ENCODE assay signal across 11 cellular contexts in the genomic region with DNA sequence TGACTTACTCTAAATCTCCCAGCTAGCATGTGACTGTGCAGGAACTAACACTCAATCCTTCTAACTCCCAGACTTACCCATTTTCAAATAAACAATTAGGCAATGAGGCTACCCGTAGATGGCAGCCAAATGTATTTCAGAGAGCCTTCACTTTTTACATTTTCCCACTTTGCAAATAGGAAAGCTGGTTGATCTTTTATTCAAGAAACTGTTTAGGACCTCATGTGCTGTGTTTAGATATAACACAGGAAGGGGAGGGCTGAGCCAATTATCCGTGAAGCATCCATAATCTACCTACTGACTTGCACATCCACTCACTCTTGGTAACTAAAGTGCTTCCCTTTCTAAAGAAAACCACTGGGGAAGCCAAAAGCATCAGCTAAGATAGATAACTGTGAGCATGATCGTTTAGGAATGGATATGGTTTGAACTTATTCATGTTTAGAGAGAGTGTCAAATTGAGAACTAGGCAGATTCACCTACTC. TPM values are rescaled to one million over a fixed set of nuclear protein-coding genes. Genes with fewer than 3 reads are reported as not detected.
DNase-seq lines count a peak whose midpoint lies in the region; ATAC-seq, FAIRE-seq and TF ChIP-seq lines count a peak whose summit lies in the region.
"Had no signal": no experiment of that assay in that cellular context is flagged by ENCODE, and none has a peak within 500 bp of the region (broad histone marks: within the 10 kb centered on the region; RNA-seq: fewer than 3 reads in every experiment).

No MANE protein-coding gene starts in this region.

- H3K36me3 Mint-ChIP-seq in activated T-cell treated with anti-CD3 and anti-CD28 coated beads, Interleukin-2, amount 50 U/mL, for 72 hours (ENCODE audit: insufficient read depth in 2 of 2): peaks cover 0 to 8% of the 10 kb centered on the region in 2 donors
- H3K36me3 Mint-ChIP-seq in activated T-helper 17 cell treated with anti-CD3 and anti-CD28 coated beads, Interleukin-2, amount 50 U/mL, for 72 hours (ENCODE audit: low read depth): peaks cover 13% of the 10 kb centered on the region
- H3K36me3 Mint-ChIP-seq in WTC11: no peaks in the 10 kb centered on the region

- CTCF ChIA-PET in WTC11 (lab: Charles Lee): interaction anchor here (1.0 kb wide), 1 partner anchor 14 kb away, joined by 3 read pairs; no protein-coding TSS in a partner anchor

- H3K27me3 ChIP-seq in suprapubic skin (no peaks in the 10 kb centered on the region), H7 (ENCODE audit: control insufficient read depth, insufficient read depth, low read length) (no peaks in the 10 kb centered on the region)

- TF ChIP-seq EP300 in suprapubic skin (IDR thresholded peaks at IDR 0.05): no peak

- no peak for DNase-seq in activated T-cell treated with anti-CD3 and anti-CD28 coated beads, Interleukin-2, amount 50 U/mL, for 72 hours
- no peak for DNase-seq in activated T-cell treated with anti-CD3 and anti-CD28 coated beads, Interleukin-2, amount 50 U/mL, for 48 hours
- DNase-seq in kidney glomerular epithelial cell (lab: John Stamatoyannopoulos, UW) (peak; percentile 29), suprapubic skin (ENCODE audit: low spot score in 2 of 2) (no peak), GM19239 (ENCODE audit: insufficient read length, low spot score) (no peak), H7 (no peak), WTC11 (ENCODE audit: low spot score) (no peak)
- DNase-seq: NCI-H1092; stimulated activated CD4-positive, alpha-beta T cell treated with anti-CD3 and anti-CD28 coated beads, Interleukin-2, amount 100 ng/mL, for 48 hours had no signal

- H3K36me3 ChIP-seq in suprapubic skin (no peaks in the 10 kb centered on the region), H7 (replicated peaks; ENCODE audit: control insufficient read depth, insufficient read depth, low read length) (no peaks in the 10 kb centered on the region)

- FAIRE-seq in GM19239 (lab: Jason Lieb, UNC): no peak

- H3K4me1 Mint-ChIP-seq in activated T-cell treated with anti-CD3 and anti-CD28 coated beads, Interleukin-2, amount 50 U/mL, for 72 hours (ENCODE audit: low read depth): peaks cover 63% of the 10 kb centered on the region
- peaks cover 59% of the 10 kb centered on the region for H3K4me1 Mint-ChIP-seq in activated T-helper 17 cell treated with anti-CD3 and anti-CD28 coated beads, Interleukin-2, amount 50 U/mL, for 72 hours
- peaks cover 30% of the 10 kb centered on the region for H3K4me1 Mint-ChIP-seq in WTC11

- 70% methylated on average over 3 of the region's 3 CpGs for WGBS in suprapubic skin

- no peak overlapping the region for H3K4me3 ChIP-seq in suprapubic skin
- no peak overlapping the region for H3K4me3 ChIP-seq in H7 (ENCODE audit: insufficient read depth, low read depth, low read length)

- POLR2A ChIA-PET in WTC11 (lab: Charles Lee): no interaction called here

- H3K4me3 Mint-ChIP-seq in activated T-cell treated with anti-CD3 and anti-CD28 coated beads, Interleukin-2, amount 50 U/mL, for 72 hours: peak overlapping the region; percentile 41 to 58
- H3K4me3 Mint-ChIP-seq in activated T-helper 17 cell treated with anti-CD3 and anti-CD28 coated beads, Interleukin-2, amount 50 U/mL, for 72 hours: peak overlapping the region; percentile 63
- no peak overlapping the region for H3K4me3 Mint-ChIP-seq in WTC11

- H3K9me3 ChIP-seq in suprapubic skin: no peaks in the 10 kb centered on the region

- no peaks in the 10 kb centered on the region for H3K9me3 Mint-ChIP-seq in activated T-cell treated with anti-CD3 and anti-CD28 coated beads, Interleukin-2, amount 50 U/mL, for 72 hours
- no peaks in the 10 kb centered on the region for H3K9me3 Mint-ChIP-seq in activated T-helper 17 cell treated with anti-CD3 and anti-CD28 coated beads, Interleukin-2, amount 50 U/mL, for 72 hours
- H3K9me3 Mint-ChIP-seq in WTC11: no peaks in the 10 kb centered on the region

- TF ChIP-seq CTCF in suprapubic skin (IDR thresholded peaks at IDR 0.05) (no peak), WTC11 (IDR thresholded peaks at IDR 0.05) (no peak)

- TF ChIP-seq POLR2A in suprapubic skin (IDR thresholded peaks at IDR 0.05): no peak

- H3K27me3 Mint-ChIP-seq in activated T-cell treated with anti-CD3 and anti-CD28 coated beads, Interleukin-2, amount 50 U/mL, for 72 hours (ENCODE audit: low read depth): no peaks in the 10 kb centered on the region
- no peaks in the 10 kb centered on the region for H3K27me3 Mint-ChIP-seq in activated T-helper 17 cell treated with anti-CD3 and anti-CD28 coated beads, Interleukin-2, amount 50 U/mL, for 72 hours
- peaks cover 9% of the 10 kb centered on the region; the same call in 1 of the 2 replicates for H3K27me3 Mint-ChIP-seq in WTC11 (ENCODE audit: low read depth)

- H3K27ac Mint-ChIP-seq in activated T-cell treated with anti-CD3 and anti-CD28 coated beads, Interleukin-2, amount 50 U/mL, for 72 hours: peak overlapping the region; percentile 48
- H3K27ac Mint-ChIP-seq in activated T-helper 17 cell treated with anti-CD3 and anti-CD28 coated beads, Interleukin-2, amount 50 U/mL, for 72 hours: peak overlapping the region; percentile 89
- no peak overlapping the region for H3K27ac Mint-ChIP-seq in WTC11

- ATAC-seq in activated T-cell treated with anti-CD3 and anti-CD28 coated beads, Interleukin-2, amount 50 U/mL, for 72 hours (replicated peaks in 1 of 2): peak; percentile 62
- ATAC-seq in activated T-helper 17 cell treated with anti-CD3 and anti-CD28 coated beads, Interleukin-2, amount 50 U/mL, for 72 hours (replicated peaks): peak; percentile 61
- no peak for ATAC-seq in WTC11

- H3K27ac ChIP-seq in suprapubic skin: peak overlapping the region; percentile 77
- H3K27ac ChIP-seq: RWPE1 had no signal

- peaks cover 75% of the 10 kb centered on the region for H3K4me1 ChIP-seq in suprapubic skin

TF ChIP-seq in WTC11, 78 proteins besides CTCF, POLR2A, EP300 and RAD21:
- TF ChIP-seq, protein P1, sequence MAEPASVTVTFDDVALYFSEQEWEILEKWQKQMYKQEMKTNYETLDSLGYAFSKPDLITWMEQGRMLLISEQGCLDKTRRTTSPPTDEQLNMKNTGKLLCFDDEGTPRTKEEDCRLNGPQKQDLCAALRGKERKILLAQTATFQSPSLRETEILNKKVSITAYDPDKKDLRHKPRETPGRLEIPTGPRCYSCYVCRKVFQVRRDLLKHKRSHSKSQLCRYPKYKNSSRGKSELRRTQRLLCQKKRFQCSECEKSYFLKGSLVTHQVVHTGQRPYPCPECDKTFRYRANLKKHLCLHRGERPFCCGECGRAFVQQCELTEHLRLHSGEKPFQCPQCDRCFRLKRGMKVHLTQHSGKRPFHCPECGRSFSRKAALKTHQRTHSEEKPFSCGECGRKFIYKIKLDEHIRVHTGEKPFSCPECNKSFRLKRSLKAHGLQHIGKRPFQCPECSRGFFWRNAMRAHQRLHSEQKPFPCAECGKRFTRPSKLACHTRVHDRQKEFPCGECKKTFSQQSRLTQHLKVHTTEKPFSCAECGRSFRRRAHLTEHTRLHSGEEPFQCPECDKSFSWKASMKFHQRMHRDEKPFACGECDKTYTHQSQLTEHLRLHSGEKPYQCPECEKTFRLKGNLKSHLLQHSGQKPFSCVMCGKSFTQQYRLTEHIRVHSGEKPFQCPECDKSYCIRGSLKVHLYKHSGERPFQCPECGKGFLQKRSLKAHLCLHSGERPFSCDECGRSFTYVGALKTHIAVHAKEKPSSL (CRISPR knock-in tag; conservative IDR thresholded peaks at IDR 0.05): no peak
- TF ChIP-seq E2F4 (CRISPR knock-in tag; IDR thresholded peaks at IDR 0.05; ENCODE audit: borderline replicate concordance, low read depth): no peak
- TF ChIP-seq, protein P2, sequence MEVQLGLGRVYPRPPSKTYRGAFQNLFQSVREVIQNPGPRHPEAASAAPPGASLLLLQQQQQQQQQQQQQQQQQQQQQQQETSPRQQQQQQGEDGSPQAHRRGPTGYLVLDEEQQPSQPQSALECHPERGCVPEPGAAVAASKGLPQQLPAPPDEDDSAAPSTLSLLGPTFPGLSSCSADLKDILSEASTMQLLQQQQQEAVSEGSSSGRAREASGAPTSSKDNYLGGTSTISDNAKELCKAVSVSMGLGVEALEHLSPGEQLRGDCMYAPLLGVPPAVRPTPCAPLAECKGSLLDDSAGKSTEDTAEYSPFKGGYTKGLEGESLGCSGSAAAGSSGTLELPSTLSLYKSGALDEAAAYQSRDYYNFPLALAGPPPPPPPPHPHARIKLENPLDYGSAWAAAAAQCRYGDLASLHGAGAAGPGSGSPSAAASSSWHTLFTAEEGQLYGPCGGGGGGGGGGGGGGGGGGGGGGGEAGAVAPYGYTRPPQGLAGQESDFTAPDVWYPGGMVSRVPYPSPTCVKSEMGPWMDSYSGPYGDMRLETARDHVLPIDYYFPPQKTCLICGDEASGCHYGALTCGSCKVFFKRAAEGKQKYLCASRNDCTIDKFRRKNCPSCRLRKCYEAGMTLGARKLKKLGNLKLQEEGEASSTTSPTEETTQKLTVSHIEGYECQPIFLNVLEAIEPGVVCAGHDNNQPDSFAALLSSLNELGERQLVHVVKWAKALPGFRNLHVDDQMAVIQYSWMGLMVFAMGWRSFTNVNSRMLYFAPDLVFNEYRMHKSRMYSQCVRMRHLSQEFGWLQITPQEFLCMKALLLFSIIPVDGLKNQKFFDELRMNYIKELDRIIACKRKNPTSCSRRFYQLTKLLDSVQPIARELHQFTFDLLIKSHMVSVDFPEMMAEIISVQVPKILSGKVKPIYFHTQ (CRISPR knock-in tag; IDR thresholded peaks at IDR 0.05): no peak
TF ChIP-seq in WTC11: peak in this region for 0.

RNA-seq across cellular contexts. Expression of gene MBNL2, which starts 33.4 kb away (rescaled TPM):
- total RNA-seq in activated T-cell treated with anti-CD3 and anti-CD28 coated beads, Interleukin-2, amount 50 U/mL, for 72 hours: 10 to 100 TPM; 14.9 to 26.9 TPM
- total RNA-seq in activated T-helper 17 cell treated with anti-CD3 and anti-CD28 coated beads, Interleukin-2, amount 50 U/mL, for 72 hours: 10 to 100 TPM; 13.4 to 27.2 TPM
- total RNA-seq in suprapubic skin: 10 to 100 TPM; 64.2 to 92.4 (median 73.4) TPM
- total RNA-seq in H7 (2014; rRNA removed; shearing (Covaris generic)): 0.37 and 1.0 TPM in 2 replicates
- 0.85 to 1.9 TPM (median 1.7 TPM) in 3 replicates for total RNA-seq in WTC11 (2021)
